In genomic region chr19:8109890-8110662, GRCh38 we compare ENCODE assay signal across 34 cellular contexts. TPM values are rescaled to one million over a fixed set of nuclear protein-coding genes. Genes with fewer than 3 reads are reported as not detected.
"Had no signal": no experiment of that assay in that cellular context is flagged by ENCODE, and none has a peak within 500 bp of the region (broad histone marks: within the 10 kb centered on the region; RNA-seq: fewer than 3 reads in every experiment).

No MANE protein-coding gene starts in this region.

- H3K4me3 Mint-ChIP-seq: activated CD4-positive, alpha-beta memory T cell treated with anti-CD3 and anti-CD28 coated beads, Interleukin-2, amount 10 ng/mL, durations not matched to agents 7 days and 5 days; activated CD4-positive, alpha-beta T cell treated with anti-CD3 and anti-CD28 coated beads, Interleukin-2, amount 10 ng/mL, durations not matched to agents 7 days and 5 days; activated naive CD4-positive, alpha-beta T cell treated with anti-CD3 and anti-CD28 coated beads for 36 hours; activated naive CD4-positive, alpha-beta T cell treated with anti-CD3 and anti-CD28 coated beads, Interleukin-2, amount 50 U/mL, for 24 hours; activated naive CD8-positive, alpha-beta T cell treated with anti-CD3 and anti-CD28 coated beads for 36 hours; activated naive CD8-positive, alpha-beta T cell treated with anti-CD3 and anti-CD28 coated beads, Interleukin-2, amount 50 U/mL, for 24 hours; activated T-cell treated with anti-CD3 and anti-CD28 coated beads, Interleukin-2, amount 50 U/mL, for 24 hours; activated T-cell treated with anti-CD3 and anti-CD28 coated beads, Interleukin-2, amount 50 U/mL, for 72 hours had no signal

- DNase-seq: activated CD4-positive, alpha-beta memory T cell treated with anti-CD3 and anti-CD28 coated beads, Interleukin-2, amount 10 ng/mL, durations not matched to agents 7 days and 5 days; activated CD4-positive, alpha-beta T cell treated with anti-CD3 and anti-CD28 coated beads for 1 hour; activated CD4-positive, alpha-beta T cell treated with anti-CD3 and anti-CD28 coated beads for 4 hours; activated CD4-positive, alpha-beta T cell treated with anti-CD3 and anti-CD28 coated beads, Interleukin-2, amount 10 ng/mL, durations not matched to agents 7 days and 5 days; activated CD4-positive, alpha-beta T cell treated with anti-CD3 and anti-CD28 coated beads, Interleukin-2, amount 50 U/mL, for 4 hours; activated CD8-positive, alpha-beta memory T cell treated with anti-CD3 and anti-CD28 coated beads, Interleukin-2, amount 50 U/mL, for 48 hours; activated naive CD4-positive, alpha-beta T cell treated with anti-CD3 and anti-CD28 coated beads for 36 hours; activated naive CD8-positive, alpha-beta T cell treated with anti-CD3 and anti-CD28 coated beads for 36 hours; activated naive CD8-positive, alpha-beta T cell treated with anti-CD3 and anti-CD28 coated beads, Interleukin-2, amount 50 U/mL, for 24 hours; activated T-cell treated with anti-CD3 and anti-CD28 coated beads for 4 hours; activated T-cell treated with anti-CD3 and anti-CD28 coated beads, Interleukin-2, amount 50 U/mL, for 24 hours; activated T-cell treated with anti-CD3 and anti-CD28 coated beads, Interleukin-2, amount 50 U/mL, for 72 hours; adrenal gland; amygdala; body of pancreas; caudate nucleus; cortex of kidney; dermis blood vessel endothelial cell; effector CD4-positive, alpha-beta T cell; esophagus squamous epithelium; foreskin melanocyte; heart right ventricle; T-helper 2 cell had no signal

- H3K9me3 ChIP-seq: adrenal gland, body of pancreas, esophagus squamous epithelium, gastroesophageal sphincter, heart right ventricle had no signal

- ATAC-seq: activated naive CD8-positive, alpha-beta T cell treated with anti-CD3 and anti-CD28 coated beads, Interleukin-2, amount 50 U/mL, for 24 hours; activated T-cell treated with anti-CD3 and anti-CD28 coated beads, Interleukin-2, amount 50 U/mL, for 72 hours; body of pancreas; gastroesophageal sphincter; heart right ventricle had no signal

- H3K9me3 Mint-ChIP-seq: activated CD4-positive, alpha-beta memory T cell treated with anti-CD3 and anti-CD28 coated beads, Interleukin-2, amount 10 ng/mL, durations not matched to agents 7 days and 5 days; activated CD4-positive, alpha-beta T cell treated with anti-CD3 and anti-CD28 coated beads, Interleukin-2, amount 10 ng/mL, durations not matched to agents 7 days and 5 days; activated naive CD4-positive, alpha-beta T cell treated with anti-CD3 and anti-CD28 coated beads for 36 hours; activated naive CD4-positive, alpha-beta T cell treated with anti-CD3 and anti-CD28 coated beads, Interleukin-2, amount 50 U/mL, for 24 hours; activated naive CD8-positive, alpha-beta T cell treated with anti-CD3 and anti-CD28 coated beads for 36 hours; activated naive CD8-positive, alpha-beta T cell treated with anti-CD3 and anti-CD28 coated beads, Interleukin-2, amount 50 U/mL, for 24 hours; activated T-cell treated with anti-CD3 and anti-CD28 coated beads, Interleukin-2, amount 50 U/mL, for 24 hours; activated T-cell treated with anti-CD3 and anti-CD28 coated beads, Interleukin-2, amount 50 U/mL, for 72 hours had no signal

- H3K4me3 ChIP-seq: adrenal gland, body of pancreas, esophagus squamous epithelium, gastroesophageal sphincter, heart right ventricle had no signal

- H3K36me3 ChIP-seq: adrenal gland, esophagus squamous epithelium, gastroesophageal sphincter, heart right ventricle had no signal

- H3K27ac ChIP-seq: adrenal gland, body of pancreas, epithelial cell of prostate, esophagus squamous epithelium, gastroesophageal sphincter, heart right ventricle had no signal

- FAIRE-seq: colon, endometrium, endothelial cell of umbilical vein had no signal

- H3K36me3 Mint-ChIP-seq: activated naive CD4-positive, alpha-beta T cell treated with anti-CD3 and anti-CD28 coated beads, Interleukin-2, amount 50 U/mL, for 24 hours; activated naive CD8-positive, alpha-beta T cell treated with anti-CD3 and anti-CD28 coated beads for 36 hours had no signal

- H3K27ac Mint-ChIP-seq: activated CD4-positive, alpha-beta memory T cell treated with anti-CD3 and anti-CD28 coated beads, Interleukin-2, amount 10 ng/mL, durations not matched to agents 7 days and 5 days; activated CD4-positive, alpha-beta T cell treated with anti-CD3 and anti-CD28 coated beads, Interleukin-2, amount 10 ng/mL, durations not matched to agents 7 days and 5 days; activated naive CD4-positive, alpha-beta T cell treated with anti-CD3 and anti-CD28 coated beads for 36 hours; activated naive CD4-positive, alpha-beta T cell treated with anti-CD3 and anti-CD28 coated beads, Interleukin-2, amount 50 U/mL, for 24 hours; activated naive CD8-positive, alpha-beta T cell treated with anti-CD3 and anti-CD28 coated beads for 36 hours; activated naive CD8-positive, alpha-beta T cell treated with anti-CD3 and anti-CD28 coated beads, Interleukin-2, amount 50 U/mL, for 24 hours; activated T-cell treated with anti-CD3 and anti-CD28 coated beads, Interleukin-2, amount 50 U/mL, for 24 hours; activated T-cell treated with anti-CD3 and anti-CD28 coated beads, Interleukin-2, amount 50 U/mL, for 72 hours had no signal

- H3K4me1 ChIP-seq: adrenal gland, body of pancreas, esophagus squamous epithelium, gastroesophageal sphincter, heart right ventricle had no signal

- H3K27me3 ChIP-seq: adrenal gland, body of pancreas had no signal

- H3K4me1 Mint-ChIP-seq: activated CD4-positive, alpha-beta memory T cell treated with anti-CD3 and anti-CD28 coated beads, Interleukin-2, amount 10 ng/mL, durations not matched to agents 7 days and 5 days; activated CD4-positive, alpha-beta T cell treated with anti-CD3 and anti-CD28 coated beads, Interleukin-2, amount 10 ng/mL, durations not matched to agents 7 days and 5 days; activated naive CD4-positive, alpha-beta T cell treated with anti-CD3 and anti-CD28 coated beads, Interleukin-2, amount 50 U/mL, for 24 hours; activated naive CD8-positive, alpha-beta T cell treated with anti-CD3 and anti-CD28 coated beads for 36 hours; activated naive CD8-positive, alpha-beta T cell treated with anti-CD3 and anti-CD28 coated beads, Interleukin-2, amount 50 U/mL, for 24 hours had no signal

RNA-seq across cellular contexts. Expression of gene FBN3, which starts 39.3 kb away (rescaled TPM):
- total RNA-seq: activated CD4-positive, alpha-beta memory T cell treated with anti-CD3 and anti-CD28 coated beads, Interleukin-2, amount 10 ng/mL, durations not matched to agents 7 days and 5 days; activated CD4-positive, alpha-beta T cell treated with anti-CD3 and anti-CD28 coated beads, Interleukin-2, amount 10 ng/mL, durations not matched to agents 7 days and 5 days; activated naive CD4-positive, alpha-beta T cell treated with anti-CD3 and anti-CD28 coated beads for 36 hours; activated naive CD8-positive, alpha-beta T cell treated with anti-CD3 and anti-CD28 coated beads for 36 hours; activated T-cell treated with anti-CD3 and anti-CD28 coated beads, Interleukin-2, amount 50 U/mL, for 72 hours; aorta; dermis blood vessel endothelial cell; endothelial cell of umbilical vein; fibroblast of villous mesenchyme; glomerular endothelial cell had no signal
- polyA plus RNA-seq: aorta, endothelial cell of umbilical vein, fibroblast of lung, heart right ventricle had no signal

RNA-seq across cellular contexts. Expression of gene CCL25, which starts 57.5 kb away (rescaled TPM):
- total RNA-seq: activated CD4-positive, alpha-beta memory T cell treated with anti-CD3 and anti-CD28 coated beads, Interleukin-2, amount 10 ng/mL, durations not matched to agents 7 days and 5 days; activated naive CD4-positive, alpha-beta T cell treated with anti-CD3 and anti-CD28 coated beads for 36 hours; aorta; body of pancreas; chondrocyte; dermis blood vessel endothelial cell; endothelial cell of umbilical vein; esophagus squamous epithelium; fibroblast of lung; fibroblast of villous mesenchyme; gastroesophageal sphincter; glomerular endothelial cell; heart right ventricle had no signal
- polyA plus RNA-seq: adrenal gland, endothelial cell of umbilical vein, fibroblast of lung, heart right ventricle had no signal
